ENCODE assay signal across 21 cellular contexts in genomic region chr11:112481431-112481830, GRCh38.
DNase-seq lines count a peak whose midpoint lies in the region; ATAC-seq, FAIRE-seq and TF ChIP-seq lines count a peak whose summit lies in the region.
"Had no signal": no experiment of that assay in that cellular context is flagged by ENCODE, and none has a peak within 500 bp of the region (broad histone marks: within the 10 kb centered on the region; RNA-seq: fewer than 3 reads in every experiment).

No MANE protein-coding gene starts in this region.

- no peak overlapping the region for H3K27ac Mint-ChIP-seq in neural progenitor cell
- no peak overlapping the region for H3K27ac Mint-ChIP-seq in CD4-positive, alpha-beta T cell
- H3K27ac Mint-ChIP-seq: B cell; CD4-positive, alpha-beta memory T cell had no signal

- TF ChIP-seq CTCF in HepG2 (CRISPR knock-in tag; IDR thresholded peaks at IDR 0.05) (no peak), right lobe of liver (IDR thresholded peaks at IDR 0.05) (no peak), esophagus muscularis mucosa (IDR thresholded peaks at IDR 0.05) (no peak), neural progenitor cell (IDR thresholded peaks at IDR 0.05) (no peak)
- no peak for TF ChIP-seq CTCF in CD4-positive, alpha-beta T cell (IDR thresholded peaks at IDR 0.05)

- WGBS in HepG2 (ENCODE audit: low lambda C conversion rate) = 5% methylated on average over 1 of the region's 1 CpG
- WGBS in right lobe of liver (ENCODE audit: insufficient coverage, low coverage, low lambda C conversion rate, missing lambda C conversion rate) = 58% methylated on average over 1 of the region's 1 CpG
- WGBS in esophagus muscularis mucosa = 64% methylated on average over 1 of the region's 1 CpG

- no peaks in the 10 kb centered on the region for H3K9me3 Mint-ChIP-seq in neural progenitor cell
- H3K9me3 Mint-ChIP-seq in CD4-positive, alpha-beta T cell = no peaks in the 10 kb centered on the region

- TF ChIP-seq RAD21 in HepG2 (CRISPR knock-in tag; IDR thresholded peaks at IDR 0.05) = no peak

- ATAC-seq in HepG2 = no peak
- no peak for ATAC-seq in right lobe of liver
- ATAC-seq in CD4-positive, alpha-beta T cell (ENCODE audit: poor library complexity) = no peak
- ATAC-seq in HG03439 (IDR thresholded peaks at IDR 0.05; ENCODE audit: unreplicated experiment) = no peak
- ATAC-seq: A549, GM12878 had no signal

- H3K79me2 ChIP-seq in HepG2 (ENCODE audit: insufficient read depth, low read length) = no peaks in the 10 kb centered on the region
- no peaks in the 10 kb centered on the region for H3K79me2 ChIP-seq in neural progenitor cell (ENCODE audit: low read depth)

- TF ChIP-seq EP300 in HepG2 (IDR thresholded peaks at IDR 0.05; ENCODE audit: low read depth in 2 of 2, low read length in 2 of 2) (no peak), HepG2 (CRISPR knock-in tag; IDR thresholded peaks at IDR 0.05; ENCODE audit: borderline replicate concordance) (no peak), esophagus muscularis mucosa (IDR thresholded peaks at IDR 0.05) (no peak)

- BruUV-seq in HepG2 (replicated peaks; lab: Mats Ljungman, UMichigan) = no TSS peak

- H3K4me3 Mint-ChIP-seq in neural progenitor cell = peak overlapping the region; percentile 11
- H3K4me3 Mint-ChIP-seq in CD4-positive, alpha-beta T cell = no peak overlapping the region
- H3K4me3 Mint-ChIP-seq: B cell; CD4-positive, alpha-beta memory T cell; CD8-positive, alpha-beta memory T cell had no signal

- no peak overlapping the region for H3K4me3 ChIP-seq in HepG2 (replicated peaks in 1 of 3; ENCODE audit: insufficient read depth in 1 of 3, low read depth in 2 of 3, low read length in 3 of 3)
- H3K4me3 ChIP-seq in right lobe of liver = no peak overlapping the region
- no peak overlapping the region for H3K4me3 ChIP-seq in esophagus muscularis mucosa
- no peak overlapping the region for H3K4me3 ChIP-seq in neural progenitor cell
- H3K4me3 ChIP-seq: A549; BLaER1 treated with 17β-estradiol and CSF1 and Interleukin-3, amounts not matched to agents 10 nM and 100 nM; GM12878 had no signal

- CTCF ChIA-PET in HepG2 (lab: Yijun Ruan, JAX; ENCODE audit: low intra/inter-chr PET ratio, low total read pairs) = no interaction called here
- CTCF ChIA-PET in CD4-positive, alpha-beta T cell (lab: Charles Lee) = no interaction called here

- H3K9me3 ChIP-seq in HepG2 (ENCODE audit: low read length) = no peaks in the 10 kb centered on the region
- H3K9me3 ChIP-seq in right lobe of liver = no peaks in the 10 kb centered on the region
- no peaks in the 10 kb centered on the region for H3K9me3 ChIP-seq in esophagus muscularis mucosa
- H3K9me3 ChIP-seq in neural progenitor cell (ENCODE audit: low read depth) = no peaks in the 10 kb centered on the region
- no peaks in the 10 kb centered on the region for H3K9me3 ChIP-seq in CD4-positive, alpha-beta T cell (ENCODE audit: control insufficient read depth, low read length)
- H3K9me3 ChIP-seq: A549; BLaER1 treated with 17β-estradiol and CSF1 and Interleukin-3, amounts not matched to agents 10 nM and 100 nM had no signal

- H3K4me1 Mint-ChIP-seq in neural progenitor cell = peaks cover 28% of the 10 kb centered on the region
- no peaks in the 10 kb centered on the region for H3K4me1 Mint-ChIP-seq in CD4-positive, alpha-beta T cell (ENCODE audit: low read depth)
- H3K4me1 Mint-ChIP-seq: B cell; CD4-positive, alpha-beta memory T cell; CD8-positive, alpha-beta memory T cell had no signal

- DNase-seq in HepG2 (ENCODE audit: low spot score) (no peak), right lobe of liver (no peak), esophagus muscularis mucosa (ENCODE audit: extremely low spot score) (peak; percentile 78), neural progenitor cell (ENCODE audit: low spot score) (no peak)
- no peak for DNase-seq in CD4-positive, alpha-beta T cell
- DNase-seq: AML-193; CD4-positive, alpha-beta memory T cell; CD8-positive, alpha-beta memory T cell; DMS 273 treated with DMSO at 0.1 percent for 48 hours; DND-41; EL; GDM1 had no signal

- H3K36me3 ChIP-seq in HepG2 (replicated peaks in 1 of 2; ENCODE audit: control insufficient read depth in 1 of 2, insufficient read depth in 2 of 2, low read length in 2 of 2) = no peaks in the 10 kb centered on the region
- no peaks in the 10 kb centered on the region for H3K36me3 ChIP-seq in right lobe of liver
- no peaks in the 10 kb centered on the region for H3K36me3 ChIP-seq in esophagus muscularis mucosa
- no peaks in the 10 kb centered on the region for H3K36me3 ChIP-seq in neural progenitor cell
- H3K36me3 ChIP-seq: BLaER1 treated with 17β-estradiol and CSF1 and Interleukin-3, amounts not matched to agents 10 nM and 100 nM had no signal

- FAIRE-seq in HepG2 (lab: Jason Lieb, UNC) = no peak
- FAIRE-seq: A549, GM12878, GM12892, GM18507 had no signal

- intact Hi-C loops in HepG2 (cut with micrococcal nuclease; ENCODE audit: unreplicated experiment) = no loop called here
- intact Hi-C loops in right lobe of liver (cut with DNase I) = no loop called here
- intact Hi-C loops in esophagus muscularis mucosa (cut with DNase I) = no loop called here
- intact Hi-C loops in CD4-positive, alpha-beta T cell (cut with DNase I, micrococcal nuclease) = no loop called here

- H2AFZ ChIP-seq in HepG2 (ENCODE audit: low read length) = no peak overlapping the region
- H2AFZ ChIP-seq in neural progenitor cell (replicated peaks) = no peak overlapping the region

- H3K4me1 ChIP-seq in HepG2 (ENCODE audit: insufficient read depth, low read length) (no peaks in the 10 kb centered on the region), right lobe of liver (no peaks in the 10 kb centered on the region), esophagus muscularis mucosa (peaks cover 0 to 10% (median 4%) of the 10 kb centered on the region in 4 donors), neural progenitor cell (no peaks in the 10 kb centered on the region)
- H3K4me1 ChIP-seq: A549; BLaER1 treated with 17β-estradiol and CSF1 and Interleukin-3, amounts not matched to agents 10 nM and 100 nM had no signal

- H4K20me1 ChIP-seq in HepG2 (ENCODE audit: insufficient read depth, low read length) (no peaks in the 10 kb centered on the region), neural progenitor cell (ENCODE audit: low read depth) (no peaks in the 10 kb centered on the region)
- H4K20me1 ChIP-seq: BLaER1 treated with 17β-estradiol and CSF1 and Interleukin-3, amounts not matched to agents 10 nM and 100 nM had no signal

- H3K4me2 ChIP-seq in HepG2 (ENCODE audit: low read depth, low read length) = no peak overlapping the region
- H3K4me2 ChIP-seq in neural progenitor cell = no peak overlapping the region
- H3K4me2 ChIP-seq: A549; BLaER1 treated with 17β-estradiol and CSF1 and Interleukin-3, amounts not matched to agents 10 nM and 100 nM had no signal

- H3K27ac ChIP-seq in HepG2 (ENCODE audit: extremely low read length, insufficient read depth, low read length) = no peak overlapping the region
- no peak overlapping the region for H3K27ac ChIP-seq in right lobe of liver
- H3K27ac ChIP-seq in esophagus muscularis mucosa (replicated peaks in 1 of 4) = no peak overlapping the region
- no peak overlapping the region for H3K27ac ChIP-seq in neural progenitor cell
- no peak overlapping the region for H3K27ac ChIP-seq in CD4-positive, alpha-beta T cell (ENCODE audit: low read depth, low read length)
- H3K27ac ChIP-seq: 22Rv1; A549; BLaER1 treated with 17β-estradiol and CSF1 and Interleukin-3, amounts not matched to agents 10 nM and 100 nM; C4-2B had no signal

- H3K27me3 Mint-ChIP-seq in neural progenitor cell (ENCODE audit: insufficient read depth, low read depth) = peaks cover 5% of the 10 kb centered on the region
- no peaks in the 10 kb centered on the region for H3K27me3 Mint-ChIP-seq in CD4-positive, alpha-beta T cell

- H3K9ac ChIP-seq in HepG2 (ENCODE audit: insufficient read depth, low read depth, low read length) (no peak overlapping the region), neural progenitor cell (no peak overlapping the region)
- H3K9ac ChIP-seq: BLaER1 treated with 17β-estradiol and CSF1 and Interleukin-3, amounts not matched to agents 10 nM and 100 nM had no signal

- TF ChIP-seq POLR2A in HepG2 (IDR thresholded peaks at IDR 0.05; ENCODE audit: insufficient read depth in 1 of 2, low read depth in 2 of 2, low read length in 2 of 2) (no peak), right lobe of liver (IDR thresholded peaks at IDR 0.05) (no peak), esophagus muscularis mucosa (IDR thresholded peaks at IDR 0.05; ENCODE audit: low read depth) (no peak)

- H3K36me3 Mint-ChIP-seq in neural progenitor cell = no peaks in the 10 kb centered on the region
- H3K36me3 Mint-ChIP-seq in CD4-positive, alpha-beta T cell (ENCODE audit: low read depth) = no peaks in the 10 kb centered on the region
- H3K36me3 Mint-ChIP-seq: CD4-positive, alpha-beta memory T cell; CD8-positive, alpha-beta memory T cell had no signal

- in situ Hi-C loops in HepG2 (cut with HindIII; ENCODE audit: extremely low pct_ligation_motif_present, low pct_unique_long_range_greater_than_20kb) = no loop called here

- POLR2A ChIA-PET in HepG2 (lab: Yijun Ruan, JAX) = no interaction called here
- POLR2A ChIA-PET in CD4-positive, alpha-beta T cell (lab: Charles Lee) = no interaction called here

- no peaks in the 10 kb centered on the region for H3F3A ChIP-seq in neural progenitor cell (ENCODE audit: low read depth)

- H3K27me3 ChIP-seq in HepG2 (ENCODE audit: control insufficient read depth in 1 of 2, insufficient read depth in 2 of 2, low read length in 2 of 2) (0 out of 5 replicates have a peak, but pooled peaks cover 0 to 4% of the 10 kb centered on the region in 2 experiments), right lobe of liver (no peaks in the 10 kb centered on the region), esophagus muscularis mucosa (no peaks in the 10 kb centered on the region), neural progenitor cell (no peaks in the 10 kb centered on the region)
- no peaks in the 10 kb centered on the region for H3K27me3 ChIP-seq in CD4-positive, alpha-beta T cell (ENCODE audit: control insufficient read depth, insufficient read depth, low read length)
- H3K27me3 ChIP-seq: BLaER1 treated with 17β-estradiol and CSF1 and Interleukin-3, amounts not matched to agents 10 nM and 100 nM had no signal

TF ChIP-seq in HepG2, 621 proteins besides CTCF, POLR2A, EP300 and RAD21:
- TF ChIP-seq MAX (IDR thresholded peaks at IDR 0.05) = no peak
- TF ChIP-seq ZNF629 (CRISPR knock-in tag; conservative IDR thresholded peaks at IDR 0.05) = peak; percentile 57
